In the genomic region with DNA sequence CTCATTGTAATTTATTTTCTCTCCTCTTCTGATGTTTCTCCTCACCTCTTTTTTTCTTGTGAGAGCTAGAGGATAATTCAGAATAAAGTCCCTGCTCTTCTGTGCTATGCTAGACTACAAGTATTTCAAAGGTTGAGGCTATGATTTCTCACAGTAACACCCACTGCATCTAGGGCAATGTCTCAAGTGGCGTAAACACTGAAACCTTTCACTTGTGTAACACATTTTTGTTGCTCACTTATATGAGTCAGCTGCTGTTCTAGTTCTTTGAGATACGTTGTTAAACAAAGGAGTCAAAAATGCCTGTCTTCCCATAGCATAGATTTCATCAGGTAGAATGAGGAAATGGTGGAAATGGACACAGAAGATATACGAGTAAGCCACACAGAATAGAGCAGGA, we compare ENCODE assay signal across 11 cellular contexts.
A peak's percentile ranks its signal among the peaks of the same experiment; 100 is the strongest.
DNase-seq lines count a peak whose midpoint lies in the region; ATAC-seq and TF ChIP-seq lines count a peak whose summit lies in the region.
"Had no signal": no experiment of that assay in that cellular context is flagged by ENCODE, and none has a peak within 500 bp of the region (broad histone marks: within the 10 kb centered on the region; RNA-seq: fewer than 3 reads in every experiment).

No MANE protein-coding gene starts in this region.

- H3K4me3 ChIP-seq in body of pancreas: no peak overlapping the region
- H3K4me3 ChIP-seq: heart left ventricle had no signal

- no peaks in the 10 kb centered on the region for H3K4me1 ChIP-seq in body of pancreas

- no peak for TF ChIP-seq CTCF in body of pancreas (IDR thresholded peaks at IDR 0.05)

- 30 to 51% methylated on average over 3 of the region's 3 CpGs for WGBS in body of pancreas, 2 donors

- H3K27me3 ChIP-seq in body of pancreas: no peaks in the 10 kb centered on the region
- H3K27me3 ChIP-seq: heart left ventricle had no signal

- H3K36me3 ChIP-seq in body of pancreas (replicated peaks in 1 of 2; ENCODE audit: insufficient read depth in 1 of 2, low read depth in 2 of 2): no peaks in the 10 kb centered on the region
- H3K36me3 ChIP-seq: heart left ventricle had no signal

- peak; percentile 7 for DNase-seq in AG08396 (ENCODE audit: low spot score)
- DNase-seq in fibroblast of gingiva (ENCODE audit: low read depth): peak; percentile 88
- no peak for DNase-seq in activated CD8-positive, alpha-beta memory T cell treated with anti-CD3 and anti-CD28 coated beads for 24 hours
- DNase-seq in NCI-H2029 (lab: John Stamatoyannopoulos, UW): no peak
- DNase-seq in body of pancreas: no peak
- DNase-seq: heart left ventricle, NCI-H69 had no signal

- ATAC-seq in GM19395 (IDR thresholded peaks at IDR 0.05; ENCODE audit: unreplicated experiment) (peak; percentile 67), HG03280 (IDR thresholded peaks at IDR 0.05; ENCODE audit: unreplicated experiment) (peak; percentile 69), HG03139 (IDR thresholded peaks at IDR 0.05; ENCODE audit: unreplicated experiment) (no peak), body of pancreas (no peak)
- ATAC-seq: heart left ventricle had no signal

- H3K9me3 ChIP-seq in body of pancreas: no peaks in the 10 kb centered on the region
- H3K9me3 ChIP-seq: heart left ventricle had no signal

- H3K27ac ChIP-seq in body of pancreas: no peak overlapping the region
- H3K27ac ChIP-seq: heart left ventricle, parathyroid adenoma had no signal

- intact Hi-C loops in body of pancreas (cut with DNase I): no loop called here

- TF ChIP-seq POLR2A in body of pancreas (IDR thresholded peaks at IDR 0.05): no peak

Comparison
In these comparisons a context has a peak if more than half of its experiments do, and no peak if none do; other contexts are left out.
1. DNase-seq: peak in AG08396 (single experiment) and fibroblast of gingiva (single experiment); none in activated CD8-positive, alpha-beta memory T cell treated with anti-CD3 and anti-CD28 coated beads for 24 hours (single experiment), NCI-H2029 (single experiment) and body of pancreas (0 of 4).
2. ATAC-seq: peak in GM19395 (single experiment) and HG03280 (single experiment); none in HG03139 (single experiment) and body of pancreas (single experiment).